ENCODE assay signal across 1 cellular context in the genomic region with DNA sequence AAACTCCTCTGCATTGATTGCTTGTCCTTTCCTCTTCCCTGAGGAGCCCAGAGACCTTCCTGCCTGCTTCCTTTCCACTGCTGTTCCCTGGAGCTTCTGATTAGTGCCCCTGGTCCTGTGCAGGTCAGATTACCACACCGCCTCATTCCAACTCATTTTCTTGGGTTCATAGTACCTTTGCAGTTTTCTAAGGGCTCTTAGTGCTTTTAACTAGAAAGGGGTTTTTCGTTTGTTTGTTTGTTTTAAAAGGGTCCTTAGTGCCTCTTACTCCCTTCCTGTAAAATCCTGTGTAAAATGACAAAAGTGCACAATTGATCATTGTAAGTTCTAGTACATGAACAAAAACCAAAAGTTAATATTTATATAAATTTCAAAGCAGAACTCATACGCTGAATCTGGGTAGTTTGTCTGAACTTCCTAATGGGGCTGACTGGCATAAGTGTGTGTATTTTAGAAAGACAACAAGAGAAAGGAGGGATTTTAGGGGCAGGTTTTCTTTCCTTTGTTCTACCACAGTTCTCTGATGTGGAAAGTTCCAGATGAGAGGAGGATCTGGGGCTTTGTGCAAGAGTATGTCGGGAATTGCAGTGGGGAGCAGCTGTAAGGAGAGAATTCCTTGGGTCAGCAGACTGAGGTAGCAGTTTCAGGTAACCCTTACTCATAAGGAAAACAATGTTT.
TF ChIP-seq lines count a peak whose summit lies in the region.

No MANE protein-coding gene starts in this region.

TF ChIP-seq in GM23338, 12 proteins besides CTCF, POLR2A, EP300 and RAD21:
- TF ChIP-seq, protein P1, sequence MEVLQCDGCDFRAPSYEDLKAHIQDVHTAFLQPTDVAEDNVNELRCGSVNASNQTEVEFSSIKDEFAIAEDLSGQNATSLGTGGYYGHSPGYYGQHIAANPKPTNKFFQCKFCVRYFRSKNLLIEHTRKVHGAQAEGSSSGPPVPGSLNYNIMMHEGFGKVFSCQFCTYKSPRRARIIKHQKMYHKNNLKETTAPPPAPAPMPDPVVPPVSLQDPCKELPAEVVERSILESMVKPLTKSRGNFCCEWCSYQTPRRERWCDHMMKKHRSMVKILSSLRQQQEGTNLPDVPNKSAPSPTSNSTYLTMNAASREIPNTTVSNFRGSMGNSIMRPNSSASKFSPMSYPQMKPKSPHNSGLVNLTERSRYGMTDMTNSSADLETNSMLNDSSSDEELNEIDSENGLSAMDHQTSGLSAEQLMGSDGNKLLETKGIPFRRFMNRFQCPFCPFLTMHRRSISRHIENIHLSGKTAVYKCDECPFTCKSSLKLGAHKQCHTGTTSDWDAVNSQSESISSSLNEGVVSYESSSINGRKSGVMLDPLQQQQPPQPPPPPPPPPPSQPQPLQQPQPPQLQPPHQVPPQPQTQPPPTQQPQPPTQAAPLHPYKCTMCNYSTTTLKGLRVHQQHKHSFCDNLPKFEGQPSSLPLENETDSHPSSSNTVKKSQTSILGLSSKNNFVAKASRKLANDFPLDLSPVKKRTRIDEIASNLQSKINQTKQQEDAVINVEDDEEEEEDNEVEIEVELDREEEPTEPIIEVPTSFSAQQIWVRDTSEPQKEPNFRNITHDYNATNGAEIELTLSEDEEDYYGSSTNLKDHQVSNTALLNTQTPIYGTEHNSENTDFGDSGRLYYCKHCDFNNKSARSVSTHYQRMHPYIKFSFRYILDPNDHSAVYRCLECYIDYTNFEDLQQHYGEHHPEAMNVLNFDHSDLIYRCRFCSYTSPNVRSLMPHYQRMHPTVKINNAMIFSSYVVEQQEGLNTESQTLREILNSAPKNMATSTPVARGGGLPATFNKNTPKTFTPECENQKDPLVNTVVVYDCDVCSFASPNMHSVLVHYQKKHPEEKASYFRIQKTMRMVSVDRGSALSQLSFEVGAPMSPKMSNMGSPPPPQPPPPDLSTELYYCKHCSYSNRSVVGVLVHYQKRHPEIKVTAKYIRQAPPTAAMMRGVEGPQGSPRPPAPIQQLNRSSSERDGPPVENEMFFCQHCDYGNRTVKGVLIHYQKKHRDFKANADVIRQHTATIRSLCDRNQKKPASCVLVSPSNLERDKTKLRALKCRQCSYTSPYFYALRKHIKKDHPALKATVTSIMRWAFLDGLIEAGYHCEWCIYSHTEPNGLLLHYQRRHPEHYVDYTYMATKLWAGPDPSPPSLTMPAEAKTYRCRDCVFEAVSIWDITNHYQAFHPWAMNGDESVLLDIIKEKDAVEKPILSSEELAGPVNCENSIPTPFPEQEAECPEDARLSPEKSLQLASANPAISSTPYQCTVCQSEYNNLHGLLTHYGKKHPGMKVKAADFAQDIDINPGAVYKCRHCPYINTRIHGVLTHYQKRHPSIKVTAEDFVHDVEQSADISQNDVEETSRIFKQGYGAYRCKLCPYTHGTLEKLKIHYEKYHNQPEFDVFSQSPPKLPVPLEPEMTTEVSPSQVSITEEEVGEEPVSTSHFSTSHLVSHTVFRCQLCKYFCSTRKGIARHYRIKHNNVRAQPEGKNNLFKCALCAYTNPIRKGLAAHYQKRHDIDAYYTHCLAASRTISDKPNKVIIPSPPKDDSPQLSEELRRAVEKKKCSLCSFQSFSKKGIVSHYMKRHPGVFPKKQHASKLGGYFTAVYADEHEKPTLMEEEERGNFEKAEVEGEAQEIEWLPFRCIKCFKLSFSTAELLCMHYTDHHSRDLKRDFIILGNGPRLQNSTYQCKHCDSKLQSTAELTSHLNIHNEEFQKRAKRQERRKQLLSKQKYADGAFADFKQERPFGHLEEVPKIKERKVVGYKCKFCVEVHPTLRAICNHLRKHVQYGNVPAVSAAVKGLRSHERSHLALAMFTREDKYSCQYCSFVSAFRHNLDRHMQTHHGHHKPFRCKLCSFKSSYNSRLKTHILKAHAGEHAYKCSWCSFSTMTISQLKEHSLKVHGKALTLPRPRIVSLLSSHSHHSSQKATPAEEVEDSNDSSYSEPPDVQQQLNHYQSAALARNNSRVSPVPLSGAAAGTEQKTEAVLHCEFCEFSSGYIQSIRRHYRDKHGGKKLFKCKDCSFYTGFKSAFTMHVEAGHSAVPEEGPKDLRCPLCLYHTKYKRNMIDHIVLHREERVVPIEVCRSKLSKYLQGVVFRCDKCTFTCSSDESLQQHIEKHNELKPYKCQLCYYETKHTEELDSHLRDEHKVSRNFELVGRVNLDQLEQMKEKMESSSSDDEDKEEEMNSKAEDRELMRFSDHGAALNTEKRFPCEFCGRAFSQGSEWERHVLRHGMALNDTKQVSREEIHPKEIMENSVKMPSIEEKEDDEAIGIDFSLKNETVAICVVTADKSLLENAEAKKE (CRISPR knock-in tag; IDR thresholded peaks at IDR 0.05) = 0 out of 2 replicates have a peak, but pooled peaks have one; percentile 23
- TF ChIP-seq POLR2AphosphoS5 (IDR thresholded peaks at IDR 0.05; ENCODE audit: low read depth) = no peak
